ENCODE assay signal across 8 cellular contexts in the genomic region with DNA sequence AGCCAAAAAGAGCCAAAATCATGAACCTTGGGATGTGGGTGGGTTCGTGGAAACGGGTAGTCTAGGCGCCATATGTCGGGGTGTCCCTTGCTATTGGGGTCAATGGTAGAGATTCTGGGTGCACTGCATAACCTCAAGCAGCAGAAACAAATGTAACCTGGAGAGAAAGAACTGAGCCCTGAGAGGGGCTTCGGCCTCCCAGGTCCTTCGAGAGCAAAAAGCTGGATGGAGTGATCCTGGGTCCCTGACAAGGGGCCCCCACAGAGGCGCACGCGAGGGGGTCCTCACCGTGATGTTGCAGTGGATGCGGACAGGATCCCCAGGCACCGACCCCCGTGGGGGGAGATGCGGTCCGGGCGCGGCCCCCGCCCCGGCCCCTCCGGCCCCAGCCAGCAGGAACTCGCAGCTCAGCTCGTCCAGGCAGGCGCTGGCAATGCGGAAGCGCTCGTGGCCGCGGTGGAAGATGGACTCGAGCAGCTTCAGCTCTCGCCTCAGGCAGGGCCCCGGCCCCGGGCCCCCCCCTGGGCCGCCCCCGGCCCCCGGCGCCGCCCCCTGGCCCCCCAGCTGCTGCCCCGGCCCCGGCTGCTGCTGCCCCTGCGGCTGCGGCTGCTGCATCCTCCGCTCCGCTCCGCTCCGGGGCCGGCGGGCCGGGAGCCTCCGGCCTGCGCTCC. TPM values are rescaled to one million over a fixed set of nuclear protein-coding genes. Genes with fewer than 3 reads are reported as not detected.
A peak's percentile ranks its signal among the peaks of the same experiment; 100 is the strongest.
DNase-seq lines count a peak whose midpoint lies in the region; ATAC-seq, FAIRE-seq and TF ChIP-seq lines count a peak whose summit lies in the region.

No MANE protein-coding gene starts in this region.

- no peak for TF ChIP-seq CTCF in activated CD8-positive, alpha-beta T cell treated with anti-CD3 and anti-CD28 coated beads for 36 hours (IDR thresholded peaks at IDR 0.05)
- TF ChIP-seq CTCF in endothelial cell of umbilical vein (IDR thresholded peaks at IDR 0.05; ENCODE audit: extremely low read depth in 1 of 2, insufficient read depth in 1 of 2, low read depth in 1 of 2, low read length in 2 of 2), result no peak
- no peak for TF ChIP-seq CTCF in type B pancreatic cell (conservative IDR thresholded peaks at IDR 0.05)

- no peaks in the 10 kb centered on the region for H3K9me1 ChIP-seq in endothelial cell of umbilical vein (replicated peaks; ENCODE audit: control insufficient read depth, extremely low read depth, insufficient read depth, low read length)

- no peak overlapping the region for H2AFZ ChIP-seq in endothelial cell of umbilical vein (ENCODE audit: low read depth, low read length)

- H4K20me1 ChIP-seq in endothelial cell of umbilical vein (replicated peaks; ENCODE audit: control insufficient read depth, extremely low read depth, insufficient read depth, low read length), result no peaks in the 10 kb centered on the region

- H3K4me1 ChIP-seq in endothelial cell of umbilical vein (ENCODE audit: control insufficient read depth, extremely low read depth, insufficient read depth, low read length) (peaks cover 26% of the 10 kb centered on the region), muscle layer of colon (ENCODE audit: insufficient read depth, low read length) (peaks cover 40% of the 10 kb centered on the region)

- peak; percentile 11 for ATAC-seq in HG03520 (IDR thresholded peaks at IDR 0.05; ENCODE audit: unreplicated experiment)
- ATAC-seq in activated CD8-positive, alpha-beta T cell treated with anti-CD3 and anti-CD28 coated beads for 36 hours, result no peak

- H3K27me3 ChIP-seq in endothelial cell of umbilical vein (ENCODE audit: control insufficient read depth in 2 of 2, insufficient read depth in 2 of 2, low read length in 2 of 2) (no peaks in the 10 kb centered on the region), muscle layer of colon (ENCODE audit: control insufficient read depth in 1 of 2, insufficient read depth in 2 of 2, low read length in 2 of 2) (no peaks in the 10 kb centered on the region)

- H3K4me2 ChIP-seq in endothelial cell of umbilical vein (ENCODE audit: insufficient read depth, low read length), result peak overlapping the region; percentile 94

- H3K36me3 ChIP-seq in endothelial cell of umbilical vein (ENCODE audit: control insufficient read depth in 2 of 2, extremely low read depth in 1 of 2, insufficient read depth in 2 of 2, low read length in 2 of 2) (peaks cover 17 to 23% of the 10 kb centered on the region in 2 experiments), muscle layer of colon (ENCODE audit: insufficient read depth, low read length) (peaks cover 31% of the 10 kb centered on the region)

- H3K79me2 ChIP-seq in endothelial cell of umbilical vein (ENCODE audit: control insufficient read depth, insufficient read depth, low read length), result peaks cover 32% of the 10 kb centered on the region

- peak; percentile 59 for DNase-seq in NCI-H82 (lab: John Stamatoyannopoulos, UW)
- DNase-seq in NCI-H82 treated with DMSO at 0.1 percent for 48 hours (lab: John Stamatoyannopoulos, UW; ENCODE audit: unreplicated experiment), result no peak
- DNase-seq in activated CD8-positive, alpha-beta T cell treated with anti-CD3 and anti-CD28 coated beads for 36 hours, result peak; percentile 45
- DNase-seq in endothelial cell of umbilical vein (ENCODE audit: low read depth, low spot score), result peak; percentile 32
- DNase-seq in type B pancreatic cell (ENCODE audit: extremely low spot score, unreplicated experiment), result no peak
- no peak for DNase-seq in KG1 (lab: John Stamatoyannopoulos, UW)

- H3K27ac ChIP-seq in endothelial cell of umbilical vein (ENCODE audit: insufficient read depth, low read depth, low read length) (peak overlapping the region; percentile 51), muscle layer of colon (ENCODE audit: low read depth, low read length) (peak overlapping the region; percentile 82)

- peak overlapping the region; percentile 95 for H3K4me3 Mint-ChIP-seq in activated CD8-positive, alpha-beta T cell treated with anti-CD3 and anti-CD28 coated beads for 36 hours
- peak overlapping the region; percentile 96 for H3K4me3 Mint-ChIP-seq in type B pancreatic cell

- CTCF ChIA-PET in activated CD8-positive, alpha-beta T cell treated with anti-CD3 and anti-CD28 coated beads for 36 hours (lab: Charles Lee), result interaction anchor here (0.9 kb wide), 1 partner anchor 203 kb away, joined by 3 read pairs; no protein-coding TSS in a partner anchor
- CTCF ChIA-PET in endothelial cell of umbilical vein (lab: Charles Lee), result interaction anchor here (0.6 to 6.2 kb wide), 8 partner anchors 11 to 308 kb away, joined by 3 to 49 read pairs (median 4); no protein-coding TSS in a partner anchor

- H3K27ac Mint-ChIP-seq in activated CD8-positive, alpha-beta T cell treated with anti-CD3 and anti-CD28 coated beads for 36 hours, result peak overlapping the region; percentile 89
- H3K27ac Mint-ChIP-seq in type B pancreatic cell, result peak overlapping the region; percentile 90

- peaks cover 23% of the 10 kb centered on the region for H3K4me1 Mint-ChIP-seq in activated CD8-positive, alpha-beta T cell treated with anti-CD3 and anti-CD28 coated beads for 36 hours (ENCODE audit: low read depth)
- peaks cover 31% of the 10 kb centered on the region for H3K4me1 Mint-ChIP-seq in type B pancreatic cell (ENCODE audit: unreplicated experiment)

- H3K36me3 Mint-ChIP-seq in activated CD8-positive, alpha-beta T cell treated with anti-CD3 and anti-CD28 coated beads for 36 hours (ENCODE audit: low read depth), result peaks cover 34% of the 10 kb centered on the region
- peaks cover 17% of the 10 kb centered on the region for H3K36me3 Mint-ChIP-seq in type B pancreatic cell

- TF ChIP-seq POLR2A in endothelial cell of umbilical vein (IDR thresholded peaks at IDR 0.05; ENCODE audit: low read depth, low read length), result peak; percentile 32

- H3K9ac ChIP-seq in endothelial cell of umbilical vein (replicated peaks; ENCODE audit: extremely low read depth, insufficient read depth, low read length), result peak overlapping the region; percentile 85
- peak overlapping the region; percentile 71 for H3K9ac ChIP-seq in muscle layer of colon (ENCODE audit: low read length)

- H3K9me3 Mint-ChIP-seq in activated CD8-positive, alpha-beta T cell treated with anti-CD3 and anti-CD28 coated beads for 36 hours, result no peaks in the 10 kb centered on the region
- H3K9me3 Mint-ChIP-seq in type B pancreatic cell, result no peaks in the 10 kb centered on the region

- peak overlapping the region; percentile 92 for H3K4me3 ChIP-seq in endothelial cell of umbilical vein (replicated peaks in 1 of 3; ENCODE audit: insufficient read depth in 1 of 3, low read depth in 1 of 3, low read length in 3 of 3)
- H3K4me3 ChIP-seq in muscle layer of colon (ENCODE audit: low read depth in 1 of 2, low read length in 2 of 2), result peak overlapping the region; percentile 40 to 77

- H3K9me3 ChIP-seq in endothelial cell of umbilical vein (replicated peaks; ENCODE audit: control insufficient read depth, insufficient read depth, low read length) (no peaks in the 10 kb centered on the region), muscle layer of colon (ENCODE audit: low read length) (no peaks in the 10 kb centered on the region)

- no peaks in the 10 kb centered on the region for H3K27me3 Mint-ChIP-seq in activated CD8-positive, alpha-beta T cell treated with anti-CD3 and anti-CD28 coated beads for 36 hours
- H3K27me3 Mint-ChIP-seq in type B pancreatic cell, result no peaks in the 10 kb centered on the region

- intact Hi-C loops in activated CD8-positive, alpha-beta T cell treated with anti-CD3 and anti-CD28 coated beads for 36 hours (cut with micrococcal nuclease), result loop anchor here (2.0 kb wide), 1 partner anchor 203 kb away; no protein-coding TSS in a partner anchor
- intact Hi-C loops in endothelial cell of umbilical vein (cut with micrococcal nuclease), result loop anchor here (1.0 to 5.0 kb wide), 8 partner anchors 50 to 459 kb away; partner anchors contain the start of genes ADAR, KCNN3, PMVK and UBAP2L

- POLR2A ChIA-PET in activated CD8-positive, alpha-beta T cell treated with anti-CD3 and anti-CD28 coated beads for 36 hours (lab: Charles Lee), result no interaction called here
- POLR2A ChIA-PET in endothelial cell of umbilical vein (lab: Charles Lee), result no interaction called here

- FAIRE-seq in endothelial cell of umbilical vein (lab: Jason Lieb, UNC), result peak; percentile 8

- dilution Hi-C loops in endothelial cell of umbilical vein (cut with MboI; ENCODE audit: extremely low pct_ligation_motif_present, low sequenced_read_pairs), result no loop called here

- no TSS peak for BruUV-seq in endothelial cell of umbilical vein (replicated peaks; lab: Mats Ljungman, UMichigan)

RNA-seq across cellular contexts. Expression of gene UBE2Q1, which starts 0.4 kb away (rescaled TPM):
- total RNA-seq in activated CD8-positive, alpha-beta T cell treated with anti-CD3 and anti-CD28 coated beads for 36 hours, result 10 to 100 TPM; 71.2 to 74.6 TPM
- total RNA-seq in endothelial cell of umbilical vein (85.4 and 97.2 TPM in 2 replicates), type B pancreatic cell (ENCODE audit: low replicate concordance) (69.1 and 73.9 TPM in 2 replicates)
- 16.5 and 18.3 TPM in 2 replicates for polyA plus RNA-seq in endothelial cell of umbilical vein
- polyA plus RNA-seq in endothelial cell of umbilical vein (2011; cell fraction: cytosol; rRNA removed), result 19.5 and 20.6 TPM in 2 replicates
- 28.2 and 47.4 TPM in 2 replicates for polyA plus RNA-seq in endothelial cell of umbilical vein (2011; cell fraction: nucleus; rRNA removed)
- 60.3 and 79.7 TPM in 2 replicates for polyA plus RNA-seq in endothelial cell of umbilical vein (2012)
- 15.4 and 19.3 TPM in 2 replicates for polyA minus RNA-seq in endothelial cell of umbilical vein
- polyA minus RNA-seq in endothelial cell of umbilical vein (2011; cell fraction: cytosol; rRNA and poly(A)+ RNA removed), result 12.7 TPM
- polyA minus RNA-seq in endothelial cell of umbilical vein (2011; cell fraction: nucleus; rRNA and poly(A)+ RNA removed), result 10.2 and 13.8 TPM in 2 replicates

RNA-seq across cellular contexts. Expression of gene CHRNB2, which starts 9.5 kb away (rescaled TPM):
- total RNA-seq in activated CD8-positive, alpha-beta T cell treated with anti-CD3 and anti-CD28 coated beads for 36 hours, result not detected
- total RNA-seq in endothelial cell of umbilical vein (not detected in 2 replicates), type B pancreatic cell (ENCODE audit: low replicate concordance) (4.2 and 4.6 TPM in 2 replicates)
- polyA plus RNA-seq in endothelial cell of umbilical vein, result not detected in 2 replicates
- not detected in 2 replicates for polyA plus RNA-seq in endothelial cell of umbilical vein (2011; cell fraction: cytosol; rRNA removed)
- polyA plus RNA-seq in endothelial cell of umbilical vein (2011; cell fraction: nucleus; rRNA removed), result 0.06 and 0.08 TPM in 2 replicates
- 0.09 TPM in 1 of 2 replicates, not detected in the other for polyA plus RNA-seq in endothelial cell of umbilical vein (2012)
- polyA minus RNA-seq in endothelial cell of umbilical vein, result 0.12 and 0.45 TPM in 2 replicates
- polyA minus RNA-seq in endothelial cell of umbilical vein (2011; cell fraction: cytosol; rRNA and poly(A)+ RNA removed), result not detected
- not detected in 2 replicates for polyA minus RNA-seq in endothelial cell of umbilical vein (2011; cell fraction: nucleus; rRNA and poly(A)+ RNA removed)

RNA-seq across cellular contexts. Expression of gene ADAR, which starts 49.9 kb away (rescaled TPM):
- total RNA-seq in activated CD8-positive, alpha-beta T cell treated with anti-CD3 and anti-CD28 coated beads for 36 hours, result 100 to 1,000 TPM; 261 to 267 TPM
- total RNA-seq in endothelial cell of umbilical vein, result 128 and 141 TPM in 2 replicates
- polyA plus RNA-seq in endothelial cell of umbilical vein, result 79.6 and 88.2 TPM in 2 replicates
- 73.5 and 79.4 TPM in 2 replicates for polyA plus RNA-seq in endothelial cell of umbilical vein (2011; cell fraction: cytosol; rRNA removed)
- polyA plus RNA-seq in endothelial cell of umbilical vein (2011; cell fraction: nucleus; rRNA removed), result 189 and 196 TPM in 2 replicates
- 69.3 and 83.6 TPM in 2 replicates for polyA plus RNA-seq in endothelial cell of umbilical vein (2012)
- 324 and 334 TPM in 2 replicates for polyA minus RNA-seq in endothelial cell of umbilical vein
- polyA minus RNA-seq in endothelial cell of umbilical vein (2011; cell fraction: cytosol; rRNA and poly(A)+ RNA removed), result 110 TPM
- polyA minus RNA-seq in endothelial cell of umbilical vein (2011; cell fraction: nucleus; rRNA and poly(A)+ RNA removed), result 112 and 150 TPM in 2 replicates
- total RNA-seq in type B pancreatic cell (ENCODE audit: low replicate concordance), result 180 and 184 TPM in 2 replicates

RNA-seq across cellular contexts. Expression of gene SHE, which starts 55.9 kb away (rescaled TPM):
- not detected for total RNA-seq in activated CD8-positive, alpha-beta T cell treated with anti-CD3 and anti-CD28 coated beads for 36 hours
- total RNA-seq in endothelial cell of umbilical vein (43.4 and 52.7 TPM in 2 replicates), type B pancreatic cell (ENCODE audit: low replicate concordance) (0.17 and 0.27 TPM in 2 replicates)
- 30.1 and 30.4 TPM in 2 replicates for polyA plus RNA-seq in endothelial cell of umbilical vein
- 27.9 and 28.0 TPM in 2 replicates for polyA plus RNA-seq in endothelial cell of umbilical vein (2011; cell fraction: cytosol; rRNA removed)
- polyA plus RNA-seq in endothelial cell of umbilical vein (2011; cell fraction: nucleus; rRNA removed), result 39.9 and 41.9 TPM in 2 replicates
- 25.6 and 28.4 TPM in 2 replicates for polyA plus RNA-seq in endothelial cell of umbilical vein (2012)
- polyA minus RNA-seq in endothelial cell of umbilical vein, result 38.2 and 41.5 TPM in 2 replicates
- polyA minus RNA-seq in endothelial cell of umbilical vein (2011; cell fraction: cytosol; rRNA and poly(A)+ RNA removed), result not detected
- polyA minus RNA-seq in endothelial cell of umbilical vein (2011; cell fraction: nucleus; rRNA and poly(A)+ RNA removed), result 19.3 and 26.1 TPM in 2 replicates

RNA-seq across cellular contexts. Expression of gene TDRD10, which starts 56.1 kb away (rescaled TPM):
- total RNA-seq in activated CD8-positive, alpha-beta T cell treated with anti-CD3 and anti-CD28 coated beads for 36 hours, result not detected
- 3.9 and 6.1 TPM in 2 replicates for total RNA-seq in endothelial cell of umbilical vein
- polyA plus RNA-seq in endothelial cell of umbilical vein, result 8.6 and 9.1 TPM in 2 replicates
- 4.1 and 5.6 TPM in 2 replicates for polyA plus RNA-seq in endothelial cell of umbilical vein (2011; cell fraction: cytosol; rRNA removed)
- polyA plus RNA-seq in endothelial cell of umbilical vein (2011; cell fraction: nucleus; rRNA removed), result 38.4 and 42.2 TPM in 2 replicates
- polyA plus RNA-seq in endothelial cell of umbilical vein (2012), result 3.0 TPM in 2 replicates
- polyA minus RNA-seq in endothelial cell of umbilical vein, result 4.4 and 7.1 TPM in 2 replicates
- polyA minus RNA-seq in endothelial cell of umbilical vein (2011; cell fraction: cytosol; rRNA and poly(A)+ RNA removed), result not detected
- polyA minus RNA-seq in endothelial cell of umbilical vein (2011; cell fraction: nucleus; rRNA and poly(A)+ RNA removed), result 7.3 and 8.2 TPM in 2 replicates
- not detected in 2 replicates for total RNA-seq in type B pancreatic cell (ENCODE audit: low replicate concordance)

Comparison
In these comparisons a context has a peak if more than half of its experiments do, and no peak if none do; other contexts are left out.
1. DNase-seq: peak in NCI-H82 (single experiment), activated CD8-positive, alpha-beta T cell treated with anti-CD3 and anti-CD28 coated beads for 36 hours (single experiment) and endothelial cell of umbilical vein (single experiment); none in NCI-H82 treated with DMSO at 0.1 percent for 48 hours (single experiment), type B pancreatic cell (single experiment) and KG1 (single experiment).